In genomic region chr6:167247814-167248595, GRCh38 we compare ENCODE assay signal across 27 cellular contexts. TPM values are rescaled to one million over a fixed set of nuclear protein-coding genes. Genes with fewer than 3 reads are reported as not detected.
"Had no signal": no experiment of that assay in that cellular context is flagged by ENCODE, and none has a peak within 500 bp of the region (broad histone marks: within the 10 kb centered on the region; RNA-seq: fewer than 3 reads in every experiment).

No MANE protein-coding gene starts in this region.

- H3K4me3 ChIP-seq: body of pancreas, left lung, lung, pancreas, psoas muscle, right atrium auricular region, thyroid gland had no signal

- H3K27me3 ChIP-seq: body of pancreas, pancreas, right atrium auricular region, thyroid gland had no signal

- H3K36me3 Mint-ChIP-seq: activated naive CD4-positive, alpha-beta T cell treated with anti-CD3 and anti-CD28 coated beads, Interleukin-2, amount 50 U/mL, for 24 hours; naive thymus-derived CD8-positive, alpha-beta T cell had no signal

- H3K27me3 Mint-ChIP-seq: activated naive CD4-positive, alpha-beta T cell treated with anti-CD3 and anti-CD28 coated beads, Interleukin-2, amount 50 U/mL, for 24 hours had no signal

- H3K9me3 Mint-ChIP-seq: activated CD4-positive, alpha-beta T cell treated with anti-CD3 and anti-CD28 coated beads, Interleukin-2, amount 10 ng/mL, durations not matched to agents 7 days and 5 days; activated naive CD4-positive, alpha-beta T cell treated with anti-CD3 and anti-CD28 coated beads, Interleukin-2, amount 50 U/mL, for 24 hours; naive thymus-derived CD8-positive, alpha-beta T cell had no signal

- FAIRE-seq: endometrium, pancreas had no signal

- DNase-seq: activated CD4-positive, alpha-beta T cell treated with anti-CD3 and anti-CD28 coated beads, Interleukin-2, amount 10 ng/mL, durations not matched to agents 7 days and 5 days; activated gamma-delta T cell treated with Interleukin-2 at 50 U/mL for 16 hours; activated T-cell treated with anti-CD3 and anti-CD28 coated beads, Interleukin-2, amount 50 U/mL, for 1 hour; anterior cingulate cortex; body of pancreas; kidney glomerular epithelial cell; left lung; pancreas; psoas muscle; stimulated activated CD4-positive, alpha-beta T cell treated with anti-CD3 and anti-CD28 coated beads, Interleukin-4, amount 100 ng/mL, for 4 hours; stimulated activated naive CD8-positive, alpha-beta T cell treated with anti-CD3 and anti-CD28 coated beads, Interleukin-15, Interleukin-2, amounts not matched to agents 100 U/mL and 50 U/mL, for 24 hours; substantia nigra; T-helper 17 cell; thyroid gland had no signal

- H3K27ac Mint-ChIP-seq: activated CD4-positive, alpha-beta T cell treated with anti-CD3 and anti-CD28 coated beads, Interleukin-2, amount 10 ng/mL, durations not matched to agents 7 days and 5 days; activated naive CD4-positive, alpha-beta T cell treated with anti-CD3 and anti-CD28 coated beads, Interleukin-2, amount 50 U/mL, for 24 hours; naive thymus-derived CD8-positive, alpha-beta T cell; T-helper 17 cell had no signal

- H3K4me3 Mint-ChIP-seq: activated CD4-positive, alpha-beta T cell treated with anti-CD3 and anti-CD28 coated beads, Interleukin-2, amount 10 ng/mL, durations not matched to agents 7 days and 5 days; activated naive CD4-positive, alpha-beta T cell treated with anti-CD3 and anti-CD28 coated beads, Interleukin-2, amount 50 U/mL, for 24 hours; naive thymus-derived CD8-positive, alpha-beta T cell; T-helper 17 cell had no signal

- H3K4me1 Mint-ChIP-seq: activated CD4-positive, alpha-beta T cell treated with anti-CD3 and anti-CD28 coated beads, Interleukin-2, amount 10 ng/mL, durations not matched to agents 7 days and 5 days; activated naive CD4-positive, alpha-beta T cell treated with anti-CD3 and anti-CD28 coated beads, Interleukin-2, amount 50 U/mL, for 24 hours; naive thymus-derived CD8-positive, alpha-beta T cell had no signal

- H3K9me3 ChIP-seq: body of pancreas, left lung, neutrophil, pancreas, psoas muscle, right atrium auricular region, thyroid gland had no signal

- H3K27ac ChIP-seq: body of pancreas, left lung, neutrophil, pancreas, psoas muscle, right atrium auricular region, thyroid gland had no signal

- H3K36me3 ChIP-seq: left lung, neutrophil, pancreas, right atrium auricular region, thyroid gland had no signal

- H3K4me1 ChIP-seq: body of pancreas, left lung, pancreas, psoas muscle, right atrium auricular region, thyroid gland had no signal

- ATAC-seq: activated CD4-positive, CD25-positive, alpha-beta regulatory T cell treated with anti-CD3 and anti-CD28 coated beads, Interleukin-2, amount 50 U/mL, for 24 hours; body of pancreas; left lung; naive thymus-derived CD8-positive, alpha-beta T cell; pancreas; psoas muscle; stimulated activated naive CD8-positive, alpha-beta T cell treated with anti-CD3 and anti-CD28 coated beads, Interleukin-15, Interleukin-2, amounts not matched to agents 100 U/mL and 50 U/mL, for 24 hours; T-helper 17 cell had no signal

RNA-seq across cellular contexts. Expression of gene UNC93A, which starts 43.1 kb away (rescaled TPM):
- total RNA-seq: activated CD4-positive, alpha-beta T cell treated with anti-CD3 and anti-CD28 coated beads, Interleukin-2, amount 10 ng/mL, durations not matched to agents 7 days and 5 days; body of pancreas; cardiac septum; chondrocyte; epithelial cell of proximal tubule; fibroblast of villous mesenchyme; glomerular endothelial cell; left lung; lung; naive thymus-derived CD8-positive, alpha-beta T cell; pancreas; psoas muscle; right atrium auricular region; T-helper 17 cell; thyroid gland; ureter had no signal
- polyA plus RNA-seq: lung; naive thymus-derived CD8-positive, alpha-beta T cell; pancreas; psoas muscle had no signal
